Comparison of ENCODE assay signal across 30 cellular contexts in genomic region chr10:50560370-50560769, GRCh38.
"Had no signal": no experiment of that assay in that cellular context is flagged by ENCODE, and none has a peak within 500 bp of the region (broad histone marks: within the 10 kb centered on the region; RNA-seq: fewer than 3 reads in every experiment).

No MANE protein-coding gene starts in this region.

- H3K4me3 ChIP-seq: Peyer's patch had no signal

- H3K9me3 ChIP-seq: Peyer's patch had no signal

- DNase-seq: activated CD4-positive, alpha-beta T cell treated with anti-CD3 and anti-CD28 coated beads, Interleukin-2, amount 10 ng/mL, durations not matched to agents 24 days and 14 days; activated CD4-positive, alpha-beta T cell treated with anti-CD3 and anti-CD28 coated beads, Interleukin-2, amount 50 U/mL, for 4 hours; activated CD8-positive, alpha-beta T cell treated with anti-CD3 and anti-CD28 coated beads for 36 hours; activated effector memory CD4-positive, alpha-beta T cell treated with anti-CD3 and anti-CD28 coated beads, Interleukin-2, amount 50 U/mL, for 16 hours; activated naive CD4-positive, alpha-beta T cell; activated naive CD4-positive, alpha-beta T cell treated with anti-CD3 and anti-CD28 coated beads, Interleukin-2, amount 50 U/mL, for 16 hours; activated naive CD8-positive, alpha-beta T cell treated with anti-CD3 and anti-CD28 coated beads for 36 hours; activated T-cell treated with anti-CD3 and anti-CD28 coated beads, Interleukin-2, amount 50 U/mL, for 1 hour; activated T-cell treated with anti-CD3 and anti-CD28 coated beads, Interleukin-2, amount 50 U/mL, for 72 hours; amniotic stem cell; aorta; brain microvascular endothelial cell; central memory CD4-positive, alpha-beta T cell; NCI-H1105; NCI-H1417 treated with DMSO at 0.1 percent for 48 hours; NCI-H187 treated with DMSO at 0.1 percent for 48 hours; NCI-H2081; NCI-H2171 treated with DMSO at 0.1 percent for 48 hours; NCI-H2227 treated with DMSO at 0.1 percent for 48 hours; NCI-H446 treated with DMSO at 0.1 percent for 48 hours; NCI-H524 treated with DMSO at 0.1 percent for 48 hours; Peyer's patch; SIG-M5; SW 1271; T-helper 1 cell; T-helper 2 cell; T-helper 9 cell had no signal

- H3K36me3 ChIP-seq: brain microvascular endothelial cell, Peyer's patch had no signal

- ATAC-seq: activated CD8-positive, alpha-beta T cell treated with anti-CD3 and anti-CD28 coated beads for 36 hours; activated T-cell treated with anti-CD3 and anti-CD28 coated beads, Interleukin-2, amount 50 U/mL, for 72 hours; activated T-helper 17 cell treated with anti-CD3 and anti-CD28 coated beads, Interleukin-2, amount 50 U/mL, for 72 hours; Right ventricle myocardium inferior had no signal

- H3K27ac ChIP-seq: brain microvascular endothelial cell, Peyer's patch, RWPE1 had no signal

- H3K27me3 ChIP-seq: brain microvascular endothelial cell, Peyer's patch had no signal
